Comparison of ENCODE assay signal across 8 cellular contexts in genomic region chr3:50351318-50351687, GRCh38. TPM values are rescaled to one million over a fixed set of nuclear protein-coding genes. Genes with fewer than 3 reads are reported as not detected.
DNase-seq lines count a peak whose midpoint lies in the region; ATAC-seq and TF ChIP-seq lines count a peak whose summit lies in the region.

No MANE protein-coding gene starts in this region.

- H3K9me3 ChIP-seq in WERI-Rb-1 (ENCODE audit: severe bottlenecking) (no peaks in the 10 kb centered on the region), gastroesophageal sphincter (no peaks in the 10 kb centered on the region), skeletal muscle tissue (ENCODE audit: control insufficient read depth in 3 of 3, low read length in 3 of 3) (no peaks in the 10 kb centered on the region)

- peaks cover 12% of the 10 kb centered on the region for H3K36me3 Mint-ChIP-seq in GM23338 (ENCODE audit: low read depth)

- H3K4me1 ChIP-seq in GM23338 (ENCODE audit: insufficient read depth) (peaks cover 3% of the 10 kb centered on the region; the same call in 1 of the 2 replicates), gastroesophageal sphincter (peaks cover 0 to 85% (median 29%) of the 10 kb centered on the region in 3 donors), skeletal muscle tissue (ENCODE audit: control insufficient read depth in 3 of 3, insufficient read depth in 3 of 3, low read length in 3 of 3) (peaks cover 54 to 71% (median 55%) of the 10 kb centered on the region in 3 donors)

- H3K4me3 ChIP-seq in GM23338: peak overlapping the region; percentile 67
- H3K4me3 ChIP-seq in WERI-Rb-1 (ENCODE audit: low read depth, low read length): peak overlapping the region; percentile 87
- peak overlapping the region; percentile 50 to 75 for H3K4me3 ChIP-seq in gastroesophageal sphincter
- H3K4me3 ChIP-seq in skeletal muscle tissue (ENCODE audit: low read length in 3 of 3): peak overlapping the region; percentile 90 to 100 (median 93)

- H3K27ac Mint-ChIP-seq in GM23338: no peak overlapping the region

- no peaks in the 10 kb centered on the region for H3K9me2 ChIP-seq in GM23338 (ENCODE audit: insufficient read depth)

- no peak for ATAC-seq in GM23338
- no peak for ATAC-seq in gastroesophageal sphincter
- no peak for ATAC-seq in HG03571 (IDR thresholded peaks at IDR 0.05; ENCODE audit: unreplicated experiment)
- ATAC-seq in GM21390 (IDR thresholded peaks at IDR 0.05; ENCODE audit: unreplicated experiment): no peak
- no peak for ATAC-seq in HG03469 (IDR thresholded peaks at IDR 0.05; ENCODE audit: unreplicated experiment)

- H3K79me2 ChIP-seq in GM23338 (replicated peaks; ENCODE audit: insufficient read depth): no peaks in the 10 kb centered on the region; the same call in 1 of the 2 replicates

- peaks cover 13% of the 10 kb centered on the region for H3K4me1 Mint-ChIP-seq in GM23338

- H3K9me3 Mint-ChIP-seq in GM23338: no peaks in the 10 kb centered on the region

- H3K36me3 ChIP-seq in GM23338 (ENCODE audit: insufficient read depth) (no peaks in the 10 kb centered on the region), WERI-Rb-1 (peaks cover 61% of the 10 kb centered on the region), gastroesophageal sphincter (peaks cover 0 to 54% of the 10 kb centered on the region in 2 donors), skeletal muscle tissue (ENCODE audit: control insufficient read depth in 3 of 3, insufficient read depth in 3 of 3, low read length in 3 of 3) (peaks cover 49 to 56% (median 55%) of the 10 kb centered on the region in 3 donors)

- peaks cover 7% of the 10 kb centered on the region for H3K27me3 Mint-ChIP-seq in GM23338 (ENCODE audit: insufficient read depth, low read depth, poor library complexity)

- H3F3A ChIP-seq in GM23338 (replicated peaks; ENCODE audit: low read depth): 0 out of 2 replicates have a peak, but pooled peaks cover 2% of the 10 kb centered on the region

- no peak for TF ChIP-seq POLR2A in gastroesophageal sphincter (IDR thresholded peaks at IDR 0.05)

- no peak for TF ChIP-seq CTCF in GM23338 (conservative IDR thresholded peaks at IDR 0.05; ENCODE audit: low read depth in 2 of 2)
- no peak for TF ChIP-seq CTCF in WERI-Rb-1 (IDR thresholded peaks at IDR 0.05; ENCODE audit: low read depth, low read length)
- TF ChIP-seq CTCF in gastroesophageal sphincter (IDR thresholded peaks at IDR 0.05): no peak

- no peak for DNase-seq in GM23338 (ENCODE audit: low spot score)
- DNase-seq in WERI-Rb-1: no peak
- DNase-seq in midbrain (lab: John Stamatoyannopoulos, UW): no peak

- H3K27ac ChIP-seq in GM23338 (ENCODE audit: low read depth) (no peak overlapping the region), WERI-Rb-1 (peak overlapping the region; percentile 83), gastroesophageal sphincter (peak overlapping the region in 3 of 4 donors; percentile 94 to 99 (median 95)), skeletal muscle tissue (ENCODE audit: low read depth, low read length) (peak overlapping the region; percentile 85)

- H3K27me3 ChIP-seq in GM23338 (ENCODE audit: insufficient read depth) (peaks cover 6% of the 10 kb centered on the region; the same call in 1 of the 2 replicates), WERI-Rb-1 (ENCODE audit: insufficient read depth, low read depth, severe bottlenecking) (no peaks in the 10 kb centered on the region), gastroesophageal sphincter (no peaks in the 10 kb centered on the region), skeletal muscle tissue (ENCODE audit: control insufficient read depth in 3 of 3, insufficient read depth in 3 of 3, low read length in 3 of 3) (no peaks in the 10 kb centered on the region)

- H4K20me1 ChIP-seq in GM23338 (replicated peaks; ENCODE audit: insufficient read depth): peaks cover 9% of the 10 kb centered on the region; the same call in 1 of the 2 replicates

- peak overlapping the region; percentile 58; the same call in 1 of the 2 replicates for H2AFZ ChIP-seq in GM23338

- 38 to 63% methylated on average over 5 to 11 of the region's 11 CpGs for WGBS in gastroesophageal sphincter (ENCODE audit: low coverage in 1 of 2), 2 donors

- H3K4me2 ChIP-seq in GM23338: peak overlapping the region; percentile 99

- peak overlapping the region; percentile 84 to 97 (median 93) for H3K9ac ChIP-seq in skeletal muscle tissue (ENCODE audit: low read depth in 1 of 3, low read length in 3 of 3)

- peak overlapping the region; percentile 95 for H3K4me3 Mint-ChIP-seq in GM23338

- TF ChIP-seq EP300 in gastroesophageal sphincter (IDR thresholded peaks at IDR 0.05): no peak

TF ChIP-seq in GM23338, 12 proteins besides CTCF, POLR2A, EP300 and RAD21:
- no peak for TF ChIP-seq CREB1 (CRISPR knock-in tag; IDR thresholded peaks at IDR 0.05; ENCODE audit: low read depth)

RNA-seq across cellular contexts. Expression of gene CYB561D2, which starts 0.6 kb away (rescaled TPM):
- total RNA-seq in GM23338 (2014; rRNA removed; shearing (Covaris generic)): 11.5 and 18.2 TPM in 2 replicates
- polyA plus RNA-seq in GM23338 (2016; fragmentation: Nextera tagmentation; extraction: Ambion mirVana): 10.0 and 10.1 TPM in 2 replicates
- total RNA-seq in gastroesophageal sphincter (10 to 100 TPM in 1 of 4 donors, 1 to 10 TPM in 3; 4.7 to 10.9 (median 9.0) TPM), skeletal muscle tissue (14.1 TPM)

RNA-seq across cellular contexts. Expression of gene NPRL2, which starts 0.7 kb away (rescaled TPM):
- total RNA-seq in GM23338 (2014; rRNA removed; shearing (Covaris generic)): 22.3 and 35.6 TPM in 2 replicates
- 27.7 and 31.7 TPM in 2 replicates for polyA plus RNA-seq in GM23338 (2016; fragmentation: Nextera tagmentation; extraction: Ambion mirVana)
- total RNA-seq in gastroesophageal sphincter (10 to 100 TPM; 14.0 to 26.6 (median 19.5) TPM), skeletal muscle tissue (15.7 TPM)

RNA-seq across cellular contexts. Expression of gene ZMYND10, which starts 5.8 kb away (rescaled TPM):
- 0.31 TPM in 2 replicates for total RNA-seq in GM23338 (2014; rRNA removed; shearing (Covaris generic))
- 0.24 and 0.29 TPM in 2 replicates for polyA plus RNA-seq in GM23338 (2016; fragmentation: Nextera tagmentation; extraction: Ambion mirVana)
- under 1 TPM in 1 of 4 donors, not detected in 3; 0.54 TPM for total RNA-seq in gastroesophageal sphincter
- 0.52 TPM for total RNA-seq in skeletal muscle tissue

RNA-seq across cellular contexts. Expression of gene TMEM115, which starts 8.0 kb away (rescaled TPM):
- 41.9 and 49.2 TPM in 2 replicates for total RNA-seq in GM23338 (2014; rRNA removed; shearing (Covaris generic))
- 17.8 and 19.3 TPM in 2 replicates for polyA plus RNA-seq in GM23338 (2016; fragmentation: Nextera tagmentation; extraction: Ambion mirVana)
- total RNA-seq in gastroesophageal sphincter: 10 to 100 TPM; 41.1 to 66.2 (median 55.7) TPM
- total RNA-seq in skeletal muscle tissue: 24.5 TPM

RNA-seq across cellular contexts. Expression of gene RASSF1, which starts 10.7 kb away (rescaled TPM):
- 12.8 and 15.7 TPM in 2 replicates for total RNA-seq in GM23338 (2014; rRNA removed; shearing (Covaris generic))
- 9.6 TPM in 2 replicates for polyA plus RNA-seq in GM23338 (2016; fragmentation: Nextera tagmentation; extraction: Ambion mirVana)
- total RNA-seq in gastroesophageal sphincter (10 to 100 TPM; 24.5 to 40.3 (median 26.9) TPM), skeletal muscle tissue (17.7 TPM)
